In the genomic region with DNA sequence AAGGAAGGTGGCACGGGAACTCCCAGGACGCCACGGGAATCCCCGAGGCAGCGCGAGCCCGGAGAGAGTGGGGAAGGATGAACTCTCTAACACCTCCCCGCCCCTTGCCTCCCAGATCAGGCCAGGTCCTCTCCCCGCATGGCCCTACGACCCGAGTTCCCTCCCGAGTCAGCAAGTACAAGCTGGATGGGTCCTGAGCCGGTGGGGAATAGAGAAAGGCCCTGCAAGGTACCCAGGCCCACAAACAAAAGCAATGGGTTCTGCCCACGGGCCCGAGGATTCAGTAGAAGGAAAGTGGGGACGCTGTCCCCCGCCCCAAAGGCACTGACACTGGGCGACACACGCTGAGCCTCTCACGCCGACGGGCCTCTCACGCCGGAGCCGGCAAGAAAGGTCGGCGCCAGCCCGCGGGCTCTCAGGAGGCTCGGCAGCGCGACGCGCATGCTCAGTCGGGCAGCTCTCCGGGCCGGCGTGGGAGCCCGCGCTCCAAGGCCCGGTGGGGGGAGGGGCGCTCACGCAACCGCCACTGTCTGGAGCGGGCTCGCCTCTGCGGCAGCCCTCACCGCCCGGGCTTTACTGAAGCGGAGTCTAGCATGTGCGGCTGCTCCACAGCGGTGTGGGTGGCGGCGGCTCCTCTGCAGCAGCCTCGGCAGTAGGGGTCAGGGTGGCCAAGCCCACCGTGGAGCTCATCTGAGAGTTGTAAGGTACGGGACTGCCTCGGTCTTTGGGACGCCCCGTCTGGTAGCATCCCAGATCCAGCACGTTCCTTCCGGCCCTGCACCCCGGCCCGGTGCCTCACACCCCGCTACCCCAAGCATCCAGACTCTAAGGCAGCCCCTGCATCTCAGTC, we compare ENCODE assay signal across 8 cellular contexts. TPM values are rescaled to one million over a fixed set of nuclear protein-coding genes. Genes with fewer than 3 reads are reported as not detected.
A peak's percentile ranks its signal among the peaks of the same experiment; 100 is the strongest.
DNase-seq lines count a peak whose midpoint lies in the region; ATAC-seq lines count a peak whose summit lies in the region.
"Not testable (repeated sequence)": the region's sequence is repeated elsewhere in the genome, so short reads cannot be mapped to it uniquely, and the experiment has no call there.

No MANE protein-coding gene starts in this region.

- not testable (repeated sequence) for H3K4me1 ChIP-seq in effector memory CD4-positive, alpha-beta T cell (ENCODE audit: control insufficient read depth, insufficient read depth, low read length, poor library complexity, severe bottlenecking); aorta (ENCODE audit: control insufficient read depth in 1 of 2, insufficient read depth in 2 of 2, low read length in 2 of 2)

- not testable (repeated sequence) for H3K36me3 Mint-ChIP-seq in activated T-cell treated with anti-CD3 and anti-CD28 coated beads, Interleukin-2, amount 50 U/mL, for 72 hours (ENCODE audit: insufficient read depth in 2 of 2)

- ATAC-seq in GM19324 (IDR thresholded peaks at IDR 0.05; ENCODE audit: low FRiP score, unreplicated experiment) (peak; percentile 64), HG03196 (IDR thresholded peaks at IDR 0.05; ENCODE audit: unreplicated experiment) (peak; percentile 67), aorta (ENCODE audit: low FRiP score) (peak; percentile 92)
- ATAC-seq in activated T-cell treated with anti-CD3 and anti-CD28 coated beads, Interleukin-2, amount 50 U/mL, for 72 hours (replicated peaks in 1 of 2) = peak; percentile 95 to 96

- not testable (repeated sequence) for H3K9me3 Mint-ChIP-seq in activated T-cell treated with anti-CD3 and anti-CD28 coated beads, Interleukin-2, amount 50 U/mL, for 72 hours

- DNase-seq in RPMI8226 = peak; percentile 29
- peak; percentile 71 to 82 for DNase-seq in activated T-cell treated with anti-CD3 and anti-CD28 coated beads, Interleukin-2, amount 50 U/mL, for 72 hours
- peak; percentile 14 to 35 (median 31) for DNase-seq in effector memory CD4-positive, alpha-beta T cell
- DNase-seq in medulla oblongata (ENCODE audit: extremely low spot score) = peak; percentile 19
- peak; percentile 67 for DNase-seq in stimulated activated CD4-positive, alpha-beta T cell treated with anti-CD3 and anti-CD28 coated beads, Interleukin-12 subunit alpha, Interleukin-12 subunit beta, amount 100 ng/mL, for 4 hours
- peak; percentile 66 to 89 for DNase-seq in aorta

- H3K36me3 ChIP-seq in effector memory CD4-positive, alpha-beta T cell (ENCODE audit: control insufficient read depth, insufficient read depth, low read length); aorta (ENCODE audit: control insufficient read depth in 1 of 2, insufficient read depth in 2 of 2, low read length in 1 of 2): not testable (repeated sequence)

- H3K27ac Mint-ChIP-seq in activated T-cell treated with anti-CD3 and anti-CD28 coated beads, Interleukin-2, amount 50 U/mL, for 72 hours = not testable (repeated sequence)

- WGBS in aorta, 2 donors = 10 to 11% methylated on average over 34 to 58 of the region's 65 CpGs

- H3K9me3 ChIP-seq in effector memory CD4-positive, alpha-beta T cell (ENCODE audit: control insufficient read depth, low read length); aorta (ENCODE audit: control insufficient read depth, low read length): not testable (repeated sequence)

- not testable (repeated sequence) for H3K4me1 Mint-ChIP-seq in activated T-cell treated with anti-CD3 and anti-CD28 coated beads, Interleukin-2, amount 50 U/mL, for 72 hours (ENCODE audit: low read depth)

- H3K4me3 ChIP-seq in effector memory CD4-positive, alpha-beta T cell (ENCODE audit: insufficient read depth, low read depth, low read length, poor library complexity, severe bottlenecking) = peak overlapping the region; percentile 35
- peak overlapping the region in 1 of 2 donors; percentile 1 for H3K4me3 ChIP-seq in aorta (ENCODE audit: low read length in 2 of 2)

- intact Hi-C loops in aorta (cut with DNase I) = loop anchor here in 1 of 2 donors (5.0 kb wide), 1 partner anchor 48 kb away; no protein-coding TSS in a partner anchor

- not testable (repeated sequence) for H3K27ac ChIP-seq in effector memory CD4-positive, alpha-beta T cell (ENCODE audit: insufficient read depth, low read length, poor library complexity, severe bottlenecking); aorta (ENCODE audit: low read depth in 1 of 2, low read length in 2 of 2)

- H3K4me3 Mint-ChIP-seq in activated T-cell treated with anti-CD3 and anti-CD28 coated beads, Interleukin-2, amount 50 U/mL, for 72 hours = peak overlapping the region; percentile 56 to 59

- H3K27me3 ChIP-seq in effector memory CD4-positive, alpha-beta T cell (replicated peaks; ENCODE audit: control insufficient read depth, insufficient read depth, low read length, poor library complexity, severe bottlenecking); aorta (ENCODE audit: control insufficient read depth in 1 of 2, insufficient read depth in 2 of 2, low read length in 1 of 2): not testable (repeated sequence)

- not testable (repeated sequence) for H3K27me3 Mint-ChIP-seq in activated T-cell treated with anti-CD3 and anti-CD28 coated beads, Interleukin-2, amount 50 U/mL, for 72 hours (ENCODE audit: low read depth)

RNA-seq across cellular contexts. Expression of gene DHRS4, which starts 16.1 kb away (rescaled TPM):
- total RNA-seq in activated T-cell treated with anti-CD3 and anti-CD28 coated beads, Interleukin-2, amount 50 U/mL, for 72 hours = 10 to 100 TPM; 21.6 to 24.4 TPM
- 10 to 100 TPM; 17.8 to 21.2 TPM for total RNA-seq in aorta
- 10 to 100 TPM; 43.9 to 47.3 TPM for polyA plus RNA-seq in aorta

RNA-seq across cellular contexts. Expression of gene DHRS4L2, which starts 19.1 kb away (rescaled TPM):
- total RNA-seq in activated T-cell treated with anti-CD3 and anti-CD28 coated beads, Interleukin-2, amount 50 U/mL, for 72 hours = 10 to 100 TPM; 24.7 to 27.2 TPM
- 10 to 100 TPM; 15.1 to 17.5 TPM for total RNA-seq in aorta
- 10 to 100 TPM; 22.2 to 44.3 TPM for polyA plus RNA-seq in aorta

Comparison
In these comparisons a context has a peak if more than half of its experiments do, and no peak if none do; other contexts are left out.
1. DNase-seq: peak in every context shown above with its lines; median percentile 78 in aorta; 76 in activated T-cell treated with anti-CD3 and anti-CD28 coated beads, Interleukin-2, amount 50 U/mL, for 72 hours; 67 in stimulated activated CD4-positive, alpha-beta T cell treated with anti-CD3 and anti-CD28 coated beads, Interleukin-12 subunit alpha, Interleukin-12 subunit beta, amount 100 ng/mL, for 4 hours; 31 in effector memory CD4-positive, alpha-beta T cell; 29 in RPMI8226; 19 in medulla oblongata.